In the genomic region with DNA sequence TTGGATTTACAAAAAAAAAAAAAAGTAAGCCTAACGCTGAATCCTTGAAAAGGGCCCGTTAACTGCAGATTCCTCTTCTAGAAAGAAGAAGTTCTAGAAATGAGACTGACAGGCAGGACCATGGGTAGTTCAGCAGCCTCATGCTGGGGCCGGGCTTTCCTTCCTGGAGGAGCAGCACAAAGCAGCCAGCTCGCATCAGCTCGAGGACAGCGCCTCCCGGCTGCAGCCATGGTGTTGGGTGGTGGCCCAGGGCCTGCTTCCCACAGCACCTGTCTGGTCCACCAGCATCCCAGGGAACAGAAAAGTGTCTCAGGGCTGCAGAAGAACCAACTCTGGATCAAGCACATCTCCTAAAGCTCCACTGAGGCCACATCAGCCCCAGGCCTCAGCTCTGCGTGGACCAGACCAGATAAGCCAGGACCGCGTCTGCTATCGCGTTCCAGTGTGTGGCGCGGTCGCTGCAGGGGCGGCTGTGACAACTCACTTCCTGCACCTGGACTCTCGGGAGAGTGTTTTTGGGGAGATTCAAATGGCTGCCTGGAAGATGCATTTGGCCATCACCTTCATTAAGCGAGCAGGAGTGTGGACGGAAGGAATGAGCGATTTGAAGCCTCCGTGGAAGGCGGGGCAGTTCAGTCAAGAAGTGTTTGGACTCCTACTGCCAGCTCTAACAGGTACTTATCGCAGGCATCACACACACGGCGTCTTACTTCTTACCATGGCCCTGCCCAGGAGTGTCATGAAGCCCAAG, we compare ENCODE assay signal across 8 cellular contexts. TPM values are rescaled to one million over a fixed set of nuclear protein-coding genes. Genes with fewer than 3 reads are reported as not detected.
DNase-seq lines count a peak whose midpoint lies in the region; ATAC-seq, FAIRE-seq and TF ChIP-seq lines count a peak whose summit lies in the region.

No MANE protein-coding gene starts in this region.

- H2BK5ac ChIP-seq in H1 (ENCODE audit: low read depth, low read length) = 0 out of 2 replicates have a peak overlapping the region, but pooled peaks have one; percentile 41

- CTCF ChIA-PET in T-cell (lab: Charles Lee) = interaction anchor here (0.7 to 3.4 kb wide), 4 partner anchors 10 to 136 kb away, joined by 3 to 15 read pairs (median 4); no protein-coding TSS in a partner anchor
- CTCF ChIA-PET in H1 (lab: Charles Lee; ENCODE audit: partially characterized antibody) = interaction anchor here (1.0 to 6.0 kb wide), 20 partner anchors 9 to 148 kb away, joined by 3 to 33 read pairs (median 4); partner anchors contain the start of gene TXN2

- H2BK120ac ChIP-seq in H1 (replicated peaks; ENCODE audit: low read depth, low read length) = no peak overlapping the region

- H3K27me3 ChIP-seq in H1 (replicated peaks in 1 of 4; ENCODE audit: control insufficient read depth in 3 of 4, extremely low read depth in 1 of 4, insufficient read depth in 3 of 4, low read length in 3 of 4) = no peaks in the 10 kb centered on the region
- no peaks in the 10 kb centered on the region for H3K27me3 ChIP-seq in pancreas

- no peak overlapping the region for H2BK12ac ChIP-seq in H1 (ENCODE audit: low read depth, low read length)

- no peak overlapping the region for H3K9ac ChIP-seq in H1 (replicated peaks in 1 of 4; ENCODE audit: extremely low read depth in 1 of 4, low read depth in 3 of 4, low read length in 3 of 4)

- no peak for DNase-seq in GM13977 (ENCODE audit: low spot score)
- peak in 2 of 34 experiments; percentile 33 to 40 for DNase-seq in T-cell
- DNase-seq in H1 (ENCODE audit: low read depth in 1 of 2, low spot score in 2 of 2) = no peak
- peak in 1 of 6 donors; percentile 57 for DNase-seq in pancreas
- DNase-seq in NCI-H2171 treated with DMSO at 0.1 percent for 48 hours (lab: John Stamatoyannopoulos, UW) = no peak
- DNase-seq in foreskin fibroblast = no peak
- DNase-seq in GM19239 (ENCODE audit: insufficient read length, low spot score) = no peak

- peak overlapping the region; percentile 98 to 100 for H3K27ac Mint-ChIP-seq in T-cell

- H3K56ac ChIP-seq in H1 (replicated peaks; ENCODE audit: insufficient read length, low read depth, low read length) = no peak overlapping the region

- H3K79me2 ChIP-seq in H1 (ENCODE audit: control insufficient read depth in 1 of 2, insufficient read depth in 2 of 2, low read length in 2 of 2) = peaks cover 0 to 90% of the 10 kb centered on the region in 2 experiments; a peak in 2 of 4 replicates

- no peaks in the 10 kb centered on the region for H3K27me3 Mint-ChIP-seq in T-cell

- H3K4me3 Mint-ChIP-seq in T-cell = peak overlapping the region; percentile 79 to 89 (median 82)

- no peak overlapping the region for H3K4ac ChIP-seq in H1 (replicated peaks; ENCODE audit: insufficient read length, low read depth, low read length)

- no peak overlapping the region for H4K8ac ChIP-seq in H1 (ENCODE audit: extremely low read depth, insufficient read depth, low read length)

- H3K23ac ChIP-seq in H1 (ENCODE audit: insufficient read length) = no peak overlapping the region

- peak in 1 of 2 experiments; percentile 40; a peak in 1 of 3 replicates for TF ChIP-seq POLR2A in H1 (IDR thresholded peaks at IDR 0.05; ENCODE audit: control extremely low read depth in 1 of 2, low read depth in 2 of 2, low read length in 2 of 2)

- no peak overlapping the region for H2AFZ ChIP-seq in H1 (ENCODE audit: low read length)

- H4K5ac ChIP-seq in H1 (ENCODE audit: insufficient read length, low read depth, low read length) = no peak overlapping the region

- in situ Hi-C loops in GM13977 (cut with MboI; ENCODE audit: low pct_unique_long_range_greater_than_20kb, low sequenced_read_pairs, unreplicated experiment) = no loop called here

- H3K27ac ChIP-seq in H1 (ENCODE audit: low read depth, low read length) (peak overlapping the region; percentile 31; the same call in 1 of the 2 replicates), pancreas (peak overlapping the region; percentile 63 to 92 (median 83))

- peaks cover 97 to 99% (median 98%) of the 10 kb centered on the region in 3 donors for H3K4me1 Mint-ChIP-seq in T-cell

- H3K4me1 ChIP-seq in H1 (replicated peaks in 1 of 4; ENCODE audit: control insufficient read depth in 3 of 4, insufficient read depth in 4 of 4, low read length in 3 of 4) (peaks cover 14 to 47% (median 27%) of the 10 kb centered on the region in 4 experiments), pancreas (peaks cover 73 to 87% (median 81%) of the 10 kb centered on the region in 3 donors)

- H3K4me3 ChIP-seq in H1 (ENCODE audit: extremely low read depth in 1 of 4, insufficient read depth in 2 of 4, low read depth in 3 of 4, low read length in 4 of 4) = no peak overlapping the region
- no peak overlapping the region for H3K4me3 ChIP-seq in pancreas
- no peak overlapping the region for H3K4me3 ChIP-seq in foreskin fibroblast (ENCODE audit: low read depth in 1 of 2, low read length in 2 of 2)

- peaks cover 7 to 31% of the 10 kb centered on the region in 2 experiments for H4K20me1 ChIP-seq in H1 (replicated peaks in 1 of 2; ENCODE audit: control insufficient read depth in 1 of 2, insufficient read depth in 2 of 2, low read length in 2 of 2)

- TF ChIP-seq RAD21 in H1 (IDR thresholded peaks at IDR 0.05 in 1 of 2, conservative IDR thresholded peaks at IDR 0.05 in 1 of 2; ENCODE audit: low read depth in 2 of 2, low read length in 2 of 2) = peak; percentile 43 to 60

- no peak overlapping the region for H2BK20ac ChIP-seq in H1 (ENCODE audit: low read length)

- no peak overlapping the region for H3K4me2 ChIP-seq in H1 (ENCODE audit: insufficient read depth in 1 of 2, low read depth in 2 of 2, low read length in 2 of 2)

- 93% methylated on average over 23 of the region's 25 CpGs; no CpG with 5 or more reads in 1 of the 2 experiments for WGBS in H1 (ENCODE audit: extremely low coverage in 1 of 2, insufficient coverage in 1 of 2, insufficient read length in 1 of 2, insufficient replicate concordance in 2 of 2, low coverage in 1 of 2, low lambda C conversion rate in 2 of 2, missing lambda C conversion rate in 1 of 2), 2 experiments
- WGBS in pancreas, 2 donors = 81 to 83% methylated on average over 25 of the region's 25 CpGs

- ATAC-seq in T-cell (replicated peaks in 1 of 4) = peak in 1 of 4 experiments; percentile 0
- no peak for ATAC-seq in pancreas
- ATAC-seq in HG02571 (IDR thresholded peaks at IDR 0.05; ENCODE audit: unreplicated experiment) = no peak

- H4K91ac ChIP-seq in H1 (replicated peaks; ENCODE audit: insufficient read length, low read length) = no peak overlapping the region

- TF ChIP-seq EP300 in H1 (IDR thresholded peaks at IDR 0.05; ENCODE audit: borderline replicate concordance in 1 of 2, low read depth in 2 of 2, low read length in 2 of 2) = no peak

- FAIRE-seq in H1 (lab: Jason Lieb, UNC) (no peak), pancreas (lab: Jason Lieb, UNC) (no peak), GM19239 (lab: Jason Lieb, UNC) (no peak)

- H3K14ac ChIP-seq in H1 (ENCODE audit: insufficient read length) = no peak overlapping the region

- no peak overlapping the region for H2BK15ac ChIP-seq in H1 (ENCODE audit: low read length)

- H3K36me3 Mint-ChIP-seq in T-cell = peaks cover 54% of the 10 kb centered on the region

- no peak overlapping the region for H2AK5ac ChIP-seq in H1 (ENCODE audit: low read depth, low read length)

- no peaks in the 10 kb centered on the region for H3K23me2 ChIP-seq in H1 (ENCODE audit: low read depth, low read length)

- H3K9me3 Mint-ChIP-seq in T-cell = no peaks in the 10 kb centered on the region

- POLR2A ChIA-PET in T-cell (lab: Charles Lee) = interaction anchor here (0.5 to 1.1 kb wide), 2 partner anchors 9 to 14 kb away, joined by 3 to 8 read pairs; no protein-coding TSS in a partner anchor
- POLR2A ChIA-PET in H1 (lab: Charles Lee; ENCODE audit: partially characterized antibody) = interaction anchor here (0.5 to 3.8 kb wide), 11 partner anchors 8 to 157 kb away, joined by 3 to 24 read pairs (median 3); partner anchors contain the start of gene MYH9

- intact Hi-C loops in pancreas (cut with DNase I) = loop anchor here in 2 of 3 donors (10.0 kb wide), 1 partner anchor 51 kb away; the partner anchor contains the start of gene MYH9 (in 2 of the 2)

- H3K9me3 ChIP-seq in H1 (ENCODE audit: insufficient read depth in 2 of 2, low read depth in 1 of 2, low read length in 1 of 2) = no peaks in the 10 kb centered on the region
- no peaks in the 10 kb centered on the region for H3K9me3 ChIP-seq in pancreas

- no peak overlapping the region for H3K18ac ChIP-seq in H1 (ENCODE audit: extremely low read depth, low read length)

- peak; percentile 14 for TF ChIP-seq CTCF in GM13977 (IDR thresholded peaks at IDR 0.05; ENCODE audit: extremely low read depth, insufficient read depth, missing control alignments)
- TF ChIP-seq CTCF in H1 (IDR thresholded peaks at IDR 0.05; ENCODE audit: control extremely low read depth in 1 of 3, insufficient read depth in 1 of 3, low read depth in 1 of 3, low read length in 3 of 3) = peak; percentile 53 to 79 (median 74); a peak in 3 of 4 replicates
- TF ChIP-seq CTCF in pancreas (IDR thresholded peaks at IDR 0.05) = no peak
- TF ChIP-seq CTCF in foreskin fibroblast (IDR thresholded peaks at IDR 0.05; ENCODE audit: low read depth, low read length) = no peak

- H3K79me1 ChIP-seq in H1 (ENCODE audit: low read depth, low read length) = peaks cover 8% of the 10 kb centered on the region

- H3K36me3 ChIP-seq in H1 (ENCODE audit: control insufficient read depth in 2 of 4, insufficient read depth in 4 of 4, low read length in 3 of 4) = peaks cover 8 to 27% (median 18%) of the 10 kb centered on the region in 4 experiments
- peaks cover 0 to 46% (median 5%) of the 10 kb centered on the region in 3 donors for H3K36me3 ChIP-seq in pancreas

TF ChIP-seq in H1, 55 proteins besides CTCF, POLR2A, EP300 and RAD21 (continues in another document):
- TF ChIP-seq CEBPB (IDR thresholded peaks at IDR 0.05; ENCODE audit: low read depth, low read length) (no peak), GABPA (IDR thresholded peaks at IDR 0.05; ENCODE audit: borderline replicate concordance, insufficient read depth, low read length) (peak; percentile 47; the same call in 1 of the 2 replicates), YY1 (IDR thresholded peaks at IDR 0.05; ENCODE audit: low read depth, low read length) (0 out of 2 replicates have a peak, but pooled peaks have one; percentile 19)

RNA-seq across cellular contexts. Expression of gene MYH9, which starts 53.5 kb away (rescaled TPM):
- total RNA-seq in T-cell (1,000 to 10,000 TPM in 2 of 5 donors, 100 to 1,000 TPM in 3; 816 to 1,109 (median 896) TPM), pancreas (100 to 1,000 TPM; 259 to 554 (median 412) TPM)
- total RNA-seq in H1 (2021; fragmentation: NEBNext Ultra II Directional; extraction: Animal tissue kit (Norgen Biotek cat#: 25700)) = 295 and 322 TPM in 2 replicates
- polyA plus RNA-seq in H1 (2011; rRNA removed) (24.9 and 37.2 TPM in 2 replicates), pancreas (100 to 1,000 TPM in 1 of 2 donors, 10 to 100 TPM in 1; 80.9 to 152 TPM)
- 53.6 TPM for polyA plus RNA-seq in H1 (2011; cell fraction: cytosol; rRNA removed)
- polyA plus RNA-seq in H1 (2011; cell fraction: nucleus; rRNA removed) = 110 TPM
- 140 to 212 TPM (median 199 TPM) in 4 replicates for polyA plus RNA-seq in H1 (2012, experiment 1 of 2)
- polyA plus RNA-seq in H1 (2012, experiment 2 of 2) = 59.9 TPM
- polyA plus RNA-seq in H1 (2013, experiment 1 of 2) = 89.1 TPM
- 76.1 TPM for polyA plus RNA-seq in H1 (2013, experiment 2 of 2)
- polyA minus RNA-seq in H1 (2011; rRNA and poly(A)+ RNA removed) = 273 and 366 TPM in 2 replicates
- polyA minus RNA-seq in H1 (2011; cell fraction: cytosol; rRNA and poly(A)+ RNA removed) = 92.9 TPM
- polyA minus RNA-seq in H1 (2011; cell fraction: nucleus; rRNA and poly(A)+ RNA removed) = 95.2 TPM

Comparison
In these comparisons a context has a peak if more than half of its experiments do, and no peak if none do; other contexts are left out.
1. CTCF ChIP-seq: peak in GM13977 (single experiment) and H1 (3 of 3); none in pancreas (0 of 4) and foreskin fibroblast (single experiment).